In the genomic region with DNA sequence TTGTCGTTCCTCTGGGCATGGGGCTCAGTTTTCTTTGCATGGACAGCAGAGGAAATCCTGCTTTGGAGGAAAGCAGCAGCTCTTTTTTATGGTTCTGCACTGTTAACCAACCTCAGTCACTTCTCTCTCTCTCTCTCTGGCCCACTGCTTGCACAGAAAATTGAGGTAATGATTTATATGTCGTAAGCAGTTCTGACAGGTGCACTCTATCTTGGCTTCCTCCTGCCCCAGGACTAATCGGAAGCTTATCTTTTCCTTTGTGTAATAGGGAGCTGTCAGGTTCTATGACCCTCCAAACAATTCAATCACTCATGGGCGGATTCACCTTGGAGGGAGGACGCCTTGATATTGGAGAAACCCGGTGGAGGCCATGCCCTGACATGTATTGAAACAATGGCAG, we compare ENCODE assay signal across 14 cellular contexts.
A peak's percentile ranks its signal among the peaks of the same experiment; 100 is the strongest.
DNase-seq lines count a peak whose midpoint lies in the region; ATAC-seq lines count a peak whose summit lies in the region.
"Had no signal": no experiment of that assay in that cellular context is flagged by ENCODE, and none has a peak within 500 bp of the region (broad histone marks: within the 10 kb centered on the region; RNA-seq: fewer than 3 reads in every experiment).

No MANE protein-coding gene starts in this region.

- intact Hi-C loops in activated T-helper 1 cell treated with anti-CD3 and anti-CD28 coated beads, Interleukin-12 subunit alpha, Interleukin-12 subunit beta, Interleukin-2, Interleukin-4 antibody, amounts not matched to agents 30 ng/mL and 10 ng/mL and 1 ng/mL, durations not matched to agents 14 hours and 24 hours and 36 hours (cut with micrococcal nuclease): no loop called here

- peak; percentile 97 for ATAC-seq in GM21447 (IDR thresholded peaks at IDR 0.05; ENCODE audit: unreplicated experiment)
- ATAC-seq in HG03196 (IDR thresholded peaks at IDR 0.05; ENCODE audit: unreplicated experiment): peak; percentile 92
- no peak for ATAC-seq in activated naive CD8-positive, alpha-beta T cell treated with anti-CD3 and anti-CD28 coated beads, Interleukin-2, amount 50 U/mL, for 24 hours
- ATAC-seq: left colon had no signal

- H3K27ac Mint-ChIP-seq in activated T-helper 1 cell treated with anti-CD3 and anti-CD28 coated beads, Interleukin-12 subunit alpha, Interleukin-12 subunit beta, Interleukin-2, Interleukin-4 antibody, amounts not matched to agents 30 ng/mL and 10 ng/mL and 1 ng/mL, durations not matched to agents 14 hours and 24 hours and 36 hours: no peak overlapping the region
- H3K27ac Mint-ChIP-seq in activated naive CD8-positive, alpha-beta T cell treated with anti-CD3 and anti-CD28 coated beads, Interleukin-2, amount 50 U/mL, for 24 hours: no peak overlapping the region

- H3K4me1 Mint-ChIP-seq in activated T-helper 1 cell treated with anti-CD3 and anti-CD28 coated beads, Interleukin-12 subunit alpha, Interleukin-12 subunit beta, Interleukin-2, Interleukin-4 antibody, amounts not matched to agents 30 ng/mL and 10 ng/mL and 1 ng/mL, durations not matched to agents 14 hours and 24 hours and 36 hours (ENCODE audit: low read depth): no peaks in the 10 kb centered on the region
- no peaks in the 10 kb centered on the region for H3K4me1 Mint-ChIP-seq in activated naive CD8-positive, alpha-beta T cell treated with anti-CD3 and anti-CD28 coated beads, Interleukin-2, amount 50 U/mL, for 24 hours

- no peaks in the 10 kb centered on the region for H3K36me3 Mint-ChIP-seq in activated T-helper 1 cell treated with anti-CD3 and anti-CD28 coated beads, Interleukin-12 subunit alpha, Interleukin-12 subunit beta, Interleukin-2, Interleukin-4 antibody, amounts not matched to agents 30 ng/mL and 10 ng/mL and 1 ng/mL, durations not matched to agents 14 hours and 24 hours and 36 hours (ENCODE audit: low read depth)
- H3K36me3 Mint-ChIP-seq in activated naive CD8-positive, alpha-beta T cell treated with anti-CD3 and anti-CD28 coated beads, Interleukin-2, amount 50 U/mL, for 24 hours (ENCODE audit: low read depth): no peaks in the 10 kb centered on the region

- no peak overlapping the region for H3K4me3 Mint-ChIP-seq in activated T-helper 1 cell treated with anti-CD3 and anti-CD28 coated beads, Interleukin-12 subunit alpha, Interleukin-12 subunit beta, Interleukin-2, Interleukin-4 antibody, amounts not matched to agents 30 ng/mL and 10 ng/mL and 1 ng/mL, durations not matched to agents 14 hours and 24 hours and 36 hours
- H3K4me3 Mint-ChIP-seq in activated naive CD8-positive, alpha-beta T cell treated with anti-CD3 and anti-CD28 coated beads, Interleukin-2, amount 50 U/mL, for 24 hours: no peak overlapping the region

- peaks cover 4% of the 10 kb centered on the region for H3K27me3 Mint-ChIP-seq in activated T-helper 1 cell treated with anti-CD3 and anti-CD28 coated beads, Interleukin-12 subunit alpha, Interleukin-12 subunit beta, Interleukin-2, Interleukin-4 antibody, amounts not matched to agents 30 ng/mL and 10 ng/mL and 1 ng/mL, durations not matched to agents 14 hours and 24 hours and 36 hours (ENCODE audit: insufficient read depth)
- H3K27me3 Mint-ChIP-seq in activated naive CD8-positive, alpha-beta T cell treated with anti-CD3 and anti-CD28 coated beads, Interleukin-2, amount 50 U/mL, for 24 hours: no peaks in the 10 kb centered on the region

- peak overlapping the region; percentile 30 for H3K27ac ChIP-seq in cingulate gyrus (ENCODE audit: low read depth, low read length)
- H3K27ac ChIP-seq: parathyroid adenoma, RWPE1, stomach had no signal

- H3K9me3 Mint-ChIP-seq in activated T-helper 1 cell treated with anti-CD3 and anti-CD28 coated beads, Interleukin-12 subunit alpha, Interleukin-12 subunit beta, Interleukin-2, Interleukin-4 antibody, amounts not matched to agents 30 ng/mL and 10 ng/mL and 1 ng/mL, durations not matched to agents 14 hours and 24 hours and 36 hours: no peaks in the 10 kb centered on the region
- H3K9me3 Mint-ChIP-seq in activated naive CD8-positive, alpha-beta T cell treated with anti-CD3 and anti-CD28 coated beads, Interleukin-2, amount 50 U/mL, for 24 hours: no peaks in the 10 kb centered on the region

- DNase-seq in DMS79 treated with DMSO at 0.1 percent for 48 hours (lab: John Stamatoyannopoulos, UW): peak; percentile 66
- DNase-seq in activated T-helper 1 cell treated with anti-CD3 and anti-CD28 coated beads, Interleukin-12 subunit alpha, Interleukin-12 subunit beta, Interleukin-2, Interleukin-4 antibody, amounts not matched to agents 30 ng/mL and 10 ng/mL and 1 ng/mL, durations not matched to agents 14 hours and 24 hours and 36 hours (ENCODE audit: low spot score): no peak
- no peak for DNase-seq in activated naive CD8-positive, alpha-beta T cell treated with anti-CD3 and anti-CD28 coated beads, Interleukin-2, amount 50 U/mL, for 24 hours
- DNase-seq in GOT3 (lab: John Stamatoyannopoulos, UW): no peak
- no peak for DNase-seq in NCI-H526 treated with DMSO at 0.1 percent for 48 hours (lab: John Stamatoyannopoulos, UW)
- DNase-seq: left colon, NCI-H1092 treated with DMSO at 0.1 percent for 48 hours, NCI-H774, stomach had no signal
